Comparison of ENCODE assay signal across 8 cellular contexts in genomic region chr12:32501835-32502333, GRCh38.
DNase-seq lines count a peak whose midpoint lies in the region; ATAC-seq and TF ChIP-seq lines count a peak whose summit lies in the region.

No MANE protein-coding gene starts in this region.

- no peak for TF ChIP-seq EP300 in upper lobe of left lung (IDR thresholded peaks at IDR 0.05)

- no peak for TF ChIP-seq POLR2A in upper lobe of left lung (IDR thresholded peaks at IDR 0.05)

- H3K4me1 ChIP-seq in colonic mucosa (peaks cover 8% of the 10 kb centered on the region), upper lobe of left lung (peaks cover 31 to 51% (median 45%) of the 10 kb centered on the region in 4 donors)

- in situ Hi-C loops in GM13977 (cut with MboI; ENCODE audit: low pct_unique_long_range_greater_than_20kb, low sequenced_read_pairs, unreplicated experiment), result no loop called here

- CTCF ChIA-PET in activated CD4-positive, alpha-beta memory T cell treated with anti-CD3 and anti-CD28 coated beads, Interleukin-2, amount 10 ng/mL, durations not matched to agents 7 days and 5 days (lab: Charles Lee), result no interaction called here

- intact Hi-C loops in colonic mucosa (cut with DNase I), result no loop called here

- H3K4me3 Mint-ChIP-seq in activated CD4-positive, alpha-beta memory T cell treated with anti-CD3 and anti-CD28 coated beads, Interleukin-2, amount 10 ng/mL, durations not matched to agents 7 days and 5 days, result no peak overlapping the region

- H3K27me3 ChIP-seq in colonic mucosa, result no peaks in the 10 kb centered on the region
- H3K27me3 ChIP-seq in upper lobe of left lung, result no peaks in the 10 kb centered on the region

- H3K27me3 Mint-ChIP-seq in activated CD4-positive, alpha-beta memory T cell treated with anti-CD3 and anti-CD28 coated beads, Interleukin-2, amount 10 ng/mL, durations not matched to agents 7 days and 5 days, result peaks cover 5% of the 10 kb centered on the region

- no peak overlapping the region for H3K27ac Mint-ChIP-seq in activated CD4-positive, alpha-beta memory T cell treated with anti-CD3 and anti-CD28 coated beads, Interleukin-2, amount 10 ng/mL, durations not matched to agents 7 days and 5 days

- H3K9ac ChIP-seq in colonic mucosa (ENCODE audit: low read depth in 2 of 2, low read length in 2 of 2), result peak overlapping the region in 1 of 2 donors; percentile 51

- no peak overlapping the region for H3K27ac ChIP-seq in colonic mucosa
- H3K27ac ChIP-seq in upper lobe of left lung, result peak overlapping the region in 3 of 4 donors; percentile 20 to 62 (median 51)

- H3K4me3 ChIP-seq in colonic mucosa, result no peak overlapping the region
- H3K4me3 ChIP-seq in upper lobe of left lung, result peak overlapping the region in 2 of 4 donors; percentile 4 to 21

- no peaks in the 10 kb centered on the region for H3K36me3 Mint-ChIP-seq in activated CD4-positive, alpha-beta memory T cell treated with anti-CD3 and anti-CD28 coated beads, Interleukin-2, amount 10 ng/mL, durations not matched to agents 7 days and 5 days (ENCODE audit: low read depth)

- no peaks in the 10 kb centered on the region for H3K4me1 Mint-ChIP-seq in activated CD4-positive, alpha-beta memory T cell treated with anti-CD3 and anti-CD28 coated beads, Interleukin-2, amount 10 ng/mL, durations not matched to agents 7 days and 5 days

- DNase-seq in ELF-1 (ENCODE audit: low read depth, low spot score) (peak; percentile 90), NCI-H2227 treated with DMSO at 0.1 percent for 48 hours (lab: John Stamatoyannopoulos, UW) (peak; percentile 83), colonic mucosa (peak; percentile 64), left lobe of liver (ENCODE audit: low spot score) (peak; percentile 57), upper lobe of left lung (no peak), GM13977 (ENCODE audit: low spot score) (no peak)
- no peak for DNase-seq in activated CD4-positive, alpha-beta memory T cell treated with anti-CD3 and anti-CD28 coated beads, Interleukin-2, amount 10 ng/mL, durations not matched to agents 7 days and 5 days

- no peaks in the 10 kb centered on the region for H3K9me3 Mint-ChIP-seq in activated CD4-positive, alpha-beta memory T cell treated with anti-CD3 and anti-CD28 coated beads, Interleukin-2, amount 10 ng/mL, durations not matched to agents 7 days and 5 days

- H3K36me3 ChIP-seq in colonic mucosa (no peaks in the 10 kb centered on the region), upper lobe of left lung (no peaks in the 10 kb centered on the region)

- ATAC-seq in left lobe of liver (peak; percentile 76), upper lobe of left lung (ENCODE audit: low FRiP score in 2 of 2) (peak; percentile 69 to 71), GM19397 (IDR thresholded peaks at IDR 0.05; ENCODE audit: unreplicated experiment) (no peak)

- H3K9me3 ChIP-seq in colonic mucosa (no peaks in the 10 kb centered on the region), upper lobe of left lung (no peaks in the 10 kb centered on the region)

- 29 to 34% methylated on average over 5 to 6 of the region's 6 CpGs for WGBS in upper lobe of left lung, 2 donors

- TF ChIP-seq CTCF in colonic mucosa (IDR thresholded peaks at IDR 0.05), result no peak
- no peak for TF ChIP-seq CTCF in upper lobe of left lung (IDR thresholded peaks at IDR 0.05)
- no peak for TF ChIP-seq CTCF in GM13977 (IDR thresholded peaks at IDR 0.05; ENCODE audit: extremely low read depth, insufficient read depth, missing control alignments)

- POLR2A ChIA-PET in activated CD4-positive, alpha-beta memory T cell treated with anti-CD3 and anti-CD28 coated beads, Interleukin-2, amount 10 ng/mL, durations not matched to agents 7 days and 5 days (lab: Charles Lee), result no interaction called here

Comparison
In these comparisons a context has a peak if more than half of its experiments do, and no peak if none do; other contexts are left out.
1. DNase-seq: peak in ELF-1 (single experiment), NCI-H2227 treated with DMSO at 0.1 percent for 48 hours (single experiment), colonic mucosa (single experiment) and left lobe of liver (single experiment); none in upper lobe of left lung (0 of 2), activated CD4-positive, alpha-beta memory T cell treated with anti-CD3 and anti-CD28 coated beads, Interleukin-2, amount 10 ng/mL, durations not matched to agents 7 days and 5 days (single experiment) and GM13977 (single experiment).